ENCODE assay signal across 12 cellular contexts in genomic region chr4:40193018-40193571, GRCh38. TPM values are rescaled to one million over a fixed set of nuclear protein-coding genes. Genes with fewer than 3 reads are reported as not detected.
A peak's percentile ranks its signal among the peaks of the same experiment; 100 is the strongest.
DNase-seq lines count a peak whose midpoint lies in the region; ATAC-seq and TF ChIP-seq lines count a peak whose summit lies in the region.
"Had no signal": no experiment of that assay in that cellular context is flagged by ENCODE, and none has a peak within 500 bp of the region (broad histone marks: within the 10 kb centered on the region; RNA-seq: fewer than 3 reads in every experiment).

No MANE protein-coding gene starts in this region.

- POLR2A ChIA-PET in activated B cell treated with CpG ODN at 0.5 μM for 24 hours (lab: Charles Lee): interaction anchor here (0.6 to 7.9 kb wide), 11 partner anchors 7 to 702 kb away, joined by 3 to 457 read pairs (median 5); no protein-coding TSS in a partner anchor

- peak overlapping the region; percentile 85 for H3K4me3 Mint-ChIP-seq in activated naive CD4-positive, alpha-beta T cell treated with anti-CD3 and anti-CD28 coated beads for 36 hours
- H3K4me3 Mint-ChIP-seq in activated B cell treated with CpG ODN at 0.5 μM for 24 hours: peak overlapping the region; percentile 97
- H3K4me3 Mint-ChIP-seq in stimulated activated naive CD8-positive, alpha-beta T cell treated with anti-CD3 and anti-CD28 coated beads, Interleukin-15, Interleukin-2, amounts not matched to agents 100 ng/mL and 50 ng/mL, for 24 hours: peak overlapping the region; percentile 97

- peaks cover 10% of the 10 kb centered on the region for H3K36me3 Mint-ChIP-seq in activated naive CD4-positive, alpha-beta T cell treated with anti-CD3 and anti-CD28 coated beads for 36 hours (ENCODE audit: low read depth)
- peaks cover 13% of the 10 kb centered on the region for H3K36me3 Mint-ChIP-seq in activated B cell treated with CpG ODN at 0.5 μM for 24 hours (ENCODE audit: low read depth)
- H3K36me3 Mint-ChIP-seq in stimulated activated naive CD8-positive, alpha-beta T cell treated with anti-CD3 and anti-CD28 coated beads, Interleukin-15, Interleukin-2, amounts not matched to agents 100 ng/mL and 50 ng/mL, for 24 hours (ENCODE audit: low read depth): peaks cover 9% of the 10 kb centered on the region

- DNase-seq in activated naive CD4-positive, alpha-beta T cell treated with anti-CD3 and anti-CD28 coated beads for 36 hours: peak; percentile 52
- DNase-seq in activated naive CD4-positive, alpha-beta T cell treated with Interleukin-2 at 50 U/mL for 16 hours: no peak
- DNase-seq in activated B cell treated with CpG ODN at 0.5 μM for 24 hours (no peak), cerebellar nuclear complex (lab: John Stamatoyannopoulos, UW) (no peak), pons (ENCODE audit: low spot score) (no peak)
- DNase-seq: C1 segment of cervical spinal cord, NCI-H524 had no signal

- TF ChIP-seq CTCF in activated B cell treated with CpG ODN at 0.5 μM for 24 hours (IDR thresholded peaks at IDR 0.05): no peak

- peaks cover 67% of the 10 kb centered on the region for H3K4me1 Mint-ChIP-seq in activated naive CD4-positive, alpha-beta T cell treated with anti-CD3 and anti-CD28 coated beads for 36 hours (ENCODE audit: low read depth)
- peaks cover 83% of the 10 kb centered on the region for H3K4me1 Mint-ChIP-seq in activated B cell treated with CpG ODN at 0.5 μM for 24 hours
- H3K4me1 Mint-ChIP-seq in stimulated activated naive CD8-positive, alpha-beta T cell treated with anti-CD3 and anti-CD28 coated beads, Interleukin-15, Interleukin-2, amounts not matched to agents 100 ng/mL and 50 ng/mL, for 24 hours (ENCODE audit: low read depth): peaks cover 84% of the 10 kb centered on the region

- ATAC-seq in HG03064 (IDR thresholded peaks at IDR 0.05; ENCODE audit: low read depth, unreplicated experiment): peak; percentile 31
- ATAC-seq in activated B cell treated with CpG ODN at 0.5 μM for 24 hours (ENCODE audit: low read depth): peak; percentile 28
- no peak for ATAC-seq in HG02970 (IDR thresholded peaks at IDR 0.05; ENCODE audit: low FRiP score, unreplicated experiment)

- peak overlapping the region; percentile 98 for H3K27ac Mint-ChIP-seq in activated naive CD4-positive, alpha-beta T cell treated with anti-CD3 and anti-CD28 coated beads for 36 hours
- peak overlapping the region; percentile 95 for H3K27ac Mint-ChIP-seq in activated B cell treated with CpG ODN at 0.5 μM for 24 hours
- peak overlapping the region; percentile 97 for H3K27ac Mint-ChIP-seq in stimulated activated naive CD8-positive, alpha-beta T cell treated with anti-CD3 and anti-CD28 coated beads, Interleukin-15, Interleukin-2, amounts not matched to agents 100 ng/mL and 50 ng/mL, for 24 hours

- intact Hi-C loops in activated naive CD4-positive, alpha-beta T cell treated with anti-CD3 and anti-CD28 coated beads for 36 hours (cut with micrococcal nuclease): loop anchor here (5.0 kb wide), 1 partner anchor 34 kb away; no protein-coding TSS in a partner anchor
- intact Hi-C loops in activated B cell treated with CpG ODN at 0.5 μM for 24 hours (cut with micrococcal nuclease): loop anchor here (5.0 to 10.0 kb wide), 4 partner anchors 34 to 1388 kb away; partner anchors contain the start of genes TLR1 and TMEM156

- no peaks in the 10 kb centered on the region for H3K27me3 Mint-ChIP-seq in activated naive CD4-positive, alpha-beta T cell treated with anti-CD3 and anti-CD28 coated beads for 36 hours (ENCODE audit: low read depth)
- no peaks in the 10 kb centered on the region for H3K27me3 Mint-ChIP-seq in activated B cell treated with CpG ODN at 0.5 μM for 24 hours
- no peaks in the 10 kb centered on the region for H3K27me3 Mint-ChIP-seq in stimulated activated naive CD8-positive, alpha-beta T cell treated with anti-CD3 and anti-CD28 coated beads, Interleukin-15, Interleukin-2, amounts not matched to agents 100 ng/mL and 50 ng/mL, for 24 hours

- no peaks in the 10 kb centered on the region for H3K9me3 Mint-ChIP-seq in activated naive CD4-positive, alpha-beta T cell treated with anti-CD3 and anti-CD28 coated beads for 36 hours
- H3K9me3 Mint-ChIP-seq in activated B cell treated with CpG ODN at 0.5 μM for 24 hours: no peaks in the 10 kb centered on the region
- no peaks in the 10 kb centered on the region for H3K9me3 Mint-ChIP-seq in stimulated activated naive CD8-positive, alpha-beta T cell treated with anti-CD3 and anti-CD28 coated beads, Interleukin-15, Interleukin-2, amounts not matched to agents 100 ng/mL and 50 ng/mL, for 24 hours

- CTCF ChIA-PET in activated naive CD4-positive, alpha-beta T cell treated with anti-CD3 and anti-CD28 coated beads for 36 hours (lab: Charles Lee): interaction anchor here (0.6 to 4.8 kb wide), 9 partner anchors 10 to 124 kb away, joined by 3 to 18 read pairs (median 4); no protein-coding TSS in a partner anchor
- CTCF ChIA-PET in activated B cell treated with CpG ODN at 0.5 μM for 24 hours (lab: Charles Lee): no interaction called here

RNA-seq across cellular contexts. Expression of gene RHOH, which starts 3.7 kb away (rescaled TPM):
- total RNA-seq in activated naive CD4-positive, alpha-beta T cell treated with anti-CD3 and anti-CD28 coated beads for 36 hours: 10 to 100 TPM; 87.5 to 92.7 TPM
- 174 and 183 TPM in 2 replicates for total RNA-seq in activated B cell treated with CpG ODN at 0.5 μM for 24 hours
- total RNA-seq: cardiac muscle cell, myocyte had no signal
